Comparison of ENCODE assay signal across 24 cellular contexts in genomic region chr3:122800838-122801237, GRCh38.
"Had no signal": no experiment of that assay in that cellular context is flagged by ENCODE, and none has a peak within 500 bp of the region (broad histone marks: within the 10 kb centered on the region; RNA-seq: fewer than 3 reads in every experiment).

No MANE protein-coding gene starts in this region.

- H3K4me3 ChIP-seq: ascending aorta, lung, thyroid gland had no signal

- H3K36me3 ChIP-seq: ascending aorta, thyroid gland had no signal

- H3K9me3 ChIP-seq: ascending aorta, thyroid gland had no signal

- H3K9me3 Mint-ChIP-seq: activated naive CD4-positive, alpha-beta T cell treated with anti-CD3 and anti-CD28 coated beads, Interleukin-2, amount 50 U/mL, for 24 hours; nephron had no signal

- H3K27me3 Mint-ChIP-seq: activated naive CD4-positive, alpha-beta T cell treated with anti-CD3 and anti-CD28 coated beads, Interleukin-2, amount 50 U/mL, for 24 hours had no signal

- ATAC-seq: activated T-cell treated with anti-CD3 and anti-CD28 coated beads, Interleukin-2, amount 50 U/mL, for 72 hours; left lobe of liver had no signal

- H3K27ac Mint-ChIP-seq: activated naive CD4-positive, alpha-beta T cell treated with anti-CD3 and anti-CD28 coated beads, Interleukin-2, amount 50 U/mL, for 24 hours; activated T-cell treated with anti-CD3 and anti-CD28 coated beads, Interleukin-2, amount 50 U/mL, for 72 hours; nephron had no signal

- DNase-seq: activated CD4-positive, CD25-positive, alpha-beta regulatory T cell treated with anti-CD3 and anti-CD28 coated beads, Interleukin-2, amount 50 U/mL, for 72 hours; activated CD8-positive, alpha-beta memory T cell treated with anti-CD3 and anti-CD28 coated beads for 24 hours; activated CD8-positive, alpha-beta memory T cell treated with anti-CD3 and anti-CD28 coated beads, Interleukin-2, amount 50 U/mL, for 48 hours; activated gamma-delta T cell; activated T-cell treated with anti-CD3 and anti-CD28 coated beads, Interleukin-2, amount 50 U/mL, for 72 hours; cerebellar nuclear complex; cortex of kidney; foreskin fibroblast; hypothalamus; islet precursor cell; midbrain; nucleus accumbens; posterior cingulate gyrus; retina; stimulated activated CD8-positive, alpha-beta memory T cell treated with anti-CD3 and anti-CD28 coated beads, Interleukin-4, amount 100 ng/mL, for 48 hours; stimulated activated naive CD4-positive, alpha-beta T cell; T-helper 2 cell; thyroid gland had no signal

- H3K27ac ChIP-seq: ascending aorta, thyroid gland, VCaP had no signal

- H3K27me3 ChIP-seq: ascending aorta, thyroid gland had no signal

- H3K4me3 Mint-ChIP-seq: activated naive CD4-positive, alpha-beta T cell treated with anti-CD3 and anti-CD28 coated beads, Interleukin-2, amount 50 U/mL, for 24 hours; activated T-cell treated with anti-CD3 and anti-CD28 coated beads, Interleukin-2, amount 50 U/mL, for 72 hours; nephron had no signal
